Comparison of ENCODE assay signal across 22 cellular contexts in the genomic region with DNA sequence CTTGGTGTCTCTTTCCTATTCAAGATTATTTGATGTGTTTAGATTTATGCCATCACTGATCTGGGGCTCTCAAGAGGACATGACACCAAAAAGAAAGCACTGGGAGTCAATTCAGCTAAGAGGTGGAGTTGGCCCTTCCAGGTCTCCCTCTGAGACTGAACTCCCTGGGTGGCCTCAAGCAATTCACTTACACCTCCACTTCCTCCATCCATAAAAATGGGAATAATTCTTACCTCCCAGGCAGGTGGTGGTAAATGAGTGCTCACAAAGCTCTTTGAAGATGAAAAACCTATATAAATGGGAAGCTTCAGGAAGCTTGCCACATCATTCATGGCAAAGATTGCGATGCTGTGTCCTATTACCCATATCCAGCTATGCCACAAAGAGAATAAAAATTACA. TPM values are rescaled to one million over a fixed set of nuclear protein-coding genes. Genes with fewer than 3 reads are reported as not detected.
A peak's percentile ranks its signal among the peaks of the same experiment; 100 is the strongest.
DNase-seq lines count a peak whose midpoint lies in the region; ATAC-seq lines count a peak whose summit lies in the region.
"Had no signal": no experiment of that assay in that cellular context is flagged by ENCODE, and none has a peak within 500 bp of the region (broad histone marks: within the 10 kb centered on the region; RNA-seq: fewer than 3 reads in every experiment).

No MANE protein-coding gene starts in this region.

- H3K27me3 Mint-ChIP-seq in activated T-cell treated with anti-CD3 and anti-CD28 coated beads, Interleukin-2, amount 50 U/mL, for 24 hours = no peaks in the 10 kb centered on the region
- no peaks in the 10 kb centered on the region for H3K27me3 Mint-ChIP-seq in CD8-positive, alpha-beta memory T cell
- H3K27me3 Mint-ChIP-seq in central memory CD8-positive, alpha-beta T cell = no peaks in the 10 kb centered on the region
- H3K27me3 Mint-ChIP-seq in natural killer cell treated with Interleukin-12 subunit alpha and Interleukin-12 subunit beta and Interleukin-15 and Interleukin-18, amount 100 ng/mL, for 72 hours = no peaks in the 10 kb centered on the region

- H3K36me3 Mint-ChIP-seq in activated T-cell treated with anti-CD3 and anti-CD28 coated beads, Interleukin-2, amount 50 U/mL, for 24 hours (ENCODE audit: low read depth) = peaks cover 27% of the 10 kb centered on the region
- peaks cover 0 to 36% (median 3%) of the 10 kb centered on the region in 3 donors for H3K36me3 Mint-ChIP-seq in CD8-positive, alpha-beta memory T cell
- H3K36me3 Mint-ChIP-seq in central memory CD8-positive, alpha-beta T cell (ENCODE audit: insufficient read depth) = peaks cover 16% of the 10 kb centered on the region
- peaks cover 20% of the 10 kb centered on the region for H3K36me3 Mint-ChIP-seq in natural killer cell treated with Interleukin-12 subunit alpha and Interleukin-12 subunit beta and Interleukin-15 and Interleukin-18, amount 100 ng/mL, for 72 hours

- POLR2A ChIA-PET in CD8-positive, alpha-beta memory T cell (lab: Charles Lee) = interaction anchor here (1.2 kb wide), 1 partner anchor 15 kb away, joined by 3 read pairs; no protein-coding TSS in a partner anchor

- H3K9me3 ChIP-seq in CD8-positive, alpha-beta memory T cell (ENCODE audit: low read length) = no peaks in the 10 kb centered on the region
- H3K9me3 ChIP-seq: A549; BLaER1 treated with 17β-estradiol and CSF1 and Interleukin-3, amounts not matched to agents 10 nM and 100 nM; MG63; SJCRH30 had no signal

- H3K27ac Mint-ChIP-seq in activated T-cell treated with anti-CD3 and anti-CD28 coated beads, Interleukin-2, amount 50 U/mL, for 24 hours = peak overlapping the region; percentile 89
- peak overlapping the region; percentile 44 to 99 (median 86) for H3K27ac Mint-ChIP-seq in CD8-positive, alpha-beta memory T cell
- peak overlapping the region; percentile 22 for H3K27ac Mint-ChIP-seq in central memory CD8-positive, alpha-beta T cell (ENCODE audit: low read depth)
- peak overlapping the region; percentile 93 to 97 for H3K27ac Mint-ChIP-seq in natural killer cell treated with Interleukin-12 subunit alpha and Interleukin-12 subunit beta and Interleukin-15 and Interleukin-18, amount 100 ng/mL, for 72 hours

- no peak overlapping the region for H3K27ac ChIP-seq in CD8-positive, alpha-beta memory T cell (ENCODE audit: low read depth, low read length)
- H3K27ac ChIP-seq: A549; BLaER1 treated with 17β-estradiol and CSF1 and Interleukin-3, amounts not matched to agents 10 nM and 100 nM; HL-60; SJCRH30 had no signal

- H3K9me3 Mint-ChIP-seq in activated T-cell treated with anti-CD3 and anti-CD28 coated beads, Interleukin-2, amount 50 U/mL, for 24 hours = no peaks in the 10 kb centered on the region
- no peaks in the 10 kb centered on the region for H3K9me3 Mint-ChIP-seq in CD8-positive, alpha-beta memory T cell
- H3K9me3 Mint-ChIP-seq in central memory CD8-positive, alpha-beta T cell = no peaks in the 10 kb centered on the region
- no peaks in the 10 kb centered on the region for H3K9me3 Mint-ChIP-seq in natural killer cell treated with Interleukin-12 subunit alpha and Interleukin-12 subunit beta and Interleukin-15 and Interleukin-18, amount 100 ng/mL, for 72 hours

- no peak for DNase-seq in activated T-cell treated with anti-CD3 and anti-CD28 coated beads, Interleukin-2, amount 50 U/mL, for 24 hours
- DNase-seq in activated T-cell treated with anti-CD3 and anti-CD28 coated beads, Interleukin-2, amount 50 U/mL, for 48 hours = no peak
- DNase-seq in CD8-positive, alpha-beta memory T cell = no peak
- no peak for DNase-seq in central memory CD8-positive, alpha-beta T cell (ENCODE audit: low spot score in 2 of 2)
- no peak for DNase-seq in natural killer cell treated with Interleukin-12 subunit alpha and Interleukin-12 subunit beta and Interleukin-15 and Interleukin-18, amount 100 ng/mL, for 72 hours (ENCODE audit: low spot score)
- DNase-seq in T-helper 9 cell = no peak
- DNase-seq: COR-L47, DMS 273 treated with DMSO at 0.1 percent for 48 hours, H7, IMR-90, Kasumi-1, MG63, NCI-H1092, NCI-H1436 treated with DMSO at 0.1 percent for 48 hours, NCI-H2029, NCI-H446 treated with DMSO at 0.1 percent for 48 hours, SJCRH30 had no signal

- H3K4me1 Mint-ChIP-seq in activated T-cell treated with anti-CD3 and anti-CD28 coated beads, Interleukin-2, amount 50 U/mL, for 24 hours (ENCODE audit: low read depth) = peaks cover 91% of the 10 kb centered on the region
- H3K4me1 Mint-ChIP-seq in CD8-positive, alpha-beta memory T cell = peaks cover 93 to 99% (median 98%) of the 10 kb centered on the region in 3 donors
- H3K4me1 Mint-ChIP-seq in central memory CD8-positive, alpha-beta T cell = peaks cover 95% of the 10 kb centered on the region
- peaks cover 83 to 95% of the 10 kb centered on the region in 2 donors for H3K4me1 Mint-ChIP-seq in natural killer cell treated with Interleukin-12 subunit alpha and Interleukin-12 subunit beta and Interleukin-15 and Interleukin-18, amount 100 ng/mL, for 72 hours (ENCODE audit: low read depth in 2 of 2)

- H3K4me3 ChIP-seq in CD8-positive, alpha-beta memory T cell (ENCODE audit: low read length) = no peak overlapping the region
- H3K4me3 ChIP-seq: A549; BLaER1 treated with 17β-estradiol and CSF1 and Interleukin-3, amounts not matched to agents 10 nM and 100 nM; MG63; SJCRH30 had no signal

- H3K4me3 Mint-ChIP-seq in activated T-cell treated with anti-CD3 and anti-CD28 coated beads, Interleukin-2, amount 50 U/mL, for 24 hours = no peak overlapping the region
- peak overlapping the region in 5 of 7 donors; percentile 15 to 79 (median 20) for H3K4me3 Mint-ChIP-seq in CD8-positive, alpha-beta memory T cell
- no peak overlapping the region for H3K4me3 Mint-ChIP-seq in central memory CD8-positive, alpha-beta T cell
- peak overlapping the region; percentile 91 for H3K4me3 Mint-ChIP-seq in natural killer cell treated with Interleukin-12 subunit alpha and Interleukin-12 subunit beta and Interleukin-15 and Interleukin-18, amount 100 ng/mL, for 72 hours

- H3K4me1 ChIP-seq in CD8-positive, alpha-beta memory T cell (ENCODE audit: insufficient read depth, low read length) = peaks cover 91% of the 10 kb centered on the region
- H3K4me1 ChIP-seq: A549, SJCRH30 had no signal

- H3K36me3 ChIP-seq in CD8-positive, alpha-beta memory T cell (ENCODE audit: insufficient read depth, low read length) = no peaks in the 10 kb centered on the region
- H3K36me3 ChIP-seq: BLaER1 treated with 17β-estradiol and CSF1 and Interleukin-3, amounts not matched to agents 10 nM and 100 nM; MG63 had no signal

- no peak for ATAC-seq in central memory CD8-positive, alpha-beta T cell (replicated peaks; ENCODE audit: extremely low read depth, poor library complexity, severe bottlenecking)
- ATAC-seq in natural killer cell treated with Interleukin-12 subunit alpha and Interleukin-12 subunit beta and Interleukin-15 and Interleukin-18, amount 100 ng/mL, for 72 hours = no peak
- ATAC-seq in HG03097 (IDR thresholded peaks at IDR 0.05; ENCODE audit: low FRiP score, unreplicated experiment) = no peak
- ATAC-seq in GM21423 (IDR thresholded peaks at IDR 0.05; ENCODE audit: unreplicated experiment) = no peak
- ATAC-seq: A549 had no signal

- H3K27me3 ChIP-seq in CD8-positive, alpha-beta memory T cell (ENCODE audit: insufficient read depth, low read length, poor library complexity, severe bottlenecking) = no peaks in the 10 kb centered on the region
- H3K27me3 ChIP-seq: BLaER1 treated with 17β-estradiol and CSF1 and Interleukin-3, amounts not matched to agents 10 nM and 100 nM; MG63; SJCRH30 had no signal

- CTCF ChIA-PET in CD8-positive, alpha-beta memory T cell (lab: Charles Lee) = interaction anchor here (0.6 to 2.6 kb wide), 6 partner anchors 9 to 325 kb away, joined by 3 to 15 read pairs (median 4); no protein-coding TSS in a partner anchor

RNA-seq across cellular contexts. Expression of a gene that starts 59.2 kb away (rescaled TPM):
- total RNA-seq in CD8-positive, alpha-beta memory T cell = 10 to 100 TPM; 51.7 to 59.5 TPM
- polyA plus RNA-seq in CD8-positive, alpha-beta memory T cell = 57.5 TPM
- total RNA-seq in natural killer cell treated with Interleukin-12 subunit alpha and Interleukin-12 subunit beta and Interleukin-15 and Interleukin-18, amount 100 ng/mL, for 72 hours = 10 to 100 TPM; 38.9 to 79.4 TPM

Comparison
In these comparisons a context has a peak if more than half of its experiments do, and no peak if none do; other contexts are left out.
1. H3K27ac Mint-ChIP-seq: peak in every context shown above with its lines; median percentile 95 in natural killer cell treated with Interleukin-12 subunit alpha and Interleukin-12 subunit beta and Interleukin-15 and Interleukin-18, amount 100 ng/mL, for 72 hours; 89 in activated T-cell treated with anti-CD3 and anti-CD28 coated beads, Interleukin-2, amount 50 U/mL, for 24 hours; 86 in CD8-positive, alpha-beta memory T cell; 22 in central memory CD8-positive, alpha-beta T cell.
2. H3K4me3 Mint-ChIP-seq: peak in CD8-positive, alpha-beta memory T cell (5 of 7) and natural killer cell treated with Interleukin-12 subunit alpha and Interleukin-12 subunit beta and Interleukin-15 and Interleukin-18, amount 100 ng/mL, for 72 hours (single experiment); none in activated T-cell treated with anti-CD3 and anti-CD28 coated beads, Interleukin-2, amount 50 U/mL, for 24 hours (single experiment) and central memory CD8-positive, alpha-beta T cell (single experiment).